In the genomic region with DNA sequence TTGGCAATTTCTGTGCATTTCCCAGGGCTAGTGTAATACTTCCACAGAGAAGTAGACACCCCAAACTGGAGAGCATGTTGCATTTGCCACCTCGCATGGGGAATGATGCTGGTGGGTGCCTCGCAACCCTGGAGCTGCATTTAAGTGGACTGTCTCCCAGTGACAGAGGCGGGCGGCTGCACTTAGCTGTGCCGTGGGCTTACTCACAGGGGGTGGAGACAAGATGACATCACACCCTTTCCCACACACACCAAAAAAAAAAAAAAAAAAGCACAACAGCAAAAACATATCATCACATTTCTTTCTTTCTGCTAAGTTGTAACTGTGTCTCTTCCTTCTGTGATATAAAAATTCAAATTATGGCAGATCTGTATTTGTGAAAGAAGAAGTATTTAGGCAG, we compare ENCODE assay signal across 9 cellular contexts. TPM values are rescaled to one million over a fixed set of nuclear protein-coding genes. Genes with fewer than 3 reads are reported as not detected.
A peak's percentile ranks its signal among the peaks of the same experiment; 100 is the strongest.
DNase-seq lines count a peak whose midpoint lies in the region; TF ChIP-seq lines count a peak whose summit lies in the region.
"Had no signal": no experiment of that assay in that cellular context is flagged by ENCODE, and none has a peak within 500 bp of the region (broad histone marks: within the 10 kb centered on the region; RNA-seq: fewer than 3 reads in every experiment).

Gene ABI3BP, minus strand, starts transcription at position 113 of the 400 bp plus-strand sequence. Its CDS starts 37 bp downstream, at position 76.

- no peaks in the 10 kb centered on the region for H3K36me3 Mint-ChIP-seq in type B pancreatic cell
- H3K36me3 Mint-ChIP-seq: activated naive CD4-positive, alpha-beta T cell treated with anti-CD3 and anti-CD28 coated beads, Interleukin-2, amount 50 U/mL, for 72 hours had no signal

- H3K27me3 Mint-ChIP-seq in type B pancreatic cell = peaks cover 2% of the 10 kb centered on the region

- H3K9ac ChIP-seq in endocrine pancreas (ENCODE audit: control insufficient read depth, insufficient read depth, low read length) = no peak within 1 kb of the TSS

- H3K4me1 Mint-ChIP-seq in type B pancreatic cell (ENCODE audit: unreplicated experiment) = peaks cover 9% of the 10 kb centered on the region

- no peaks in the 10 kb centered on the region for H3K9me3 Mint-ChIP-seq in type B pancreatic cell
- H3K9me3 Mint-ChIP-seq: activated naive CD4-positive, alpha-beta T cell treated with anti-CD3 and anti-CD28 coated beads, Interleukin-2, amount 50 U/mL, for 72 hours had no signal

- no peaks in the 10 kb centered on the region for H3K9me3 ChIP-seq in endocrine pancreas (ENCODE audit: control insufficient read depth, low read length)

- TF ChIP-seq CTCF in AG09309 (IDR thresholded peaks at IDR 0.05; ENCODE audit: control insufficient read depth, insufficient read depth, low read depth, low read length, missing control alignments) (no peak), type B pancreatic cell (conservative IDR thresholded peaks at IDR 0.05) (no peak)

- DNase-seq in AG09309 (ENCODE audit: low read depth) (peak; percentile 70), NCI-H226 (peak; percentile 37), medulla oblongata (ENCODE audit: extremely low spot score) (peak; percentile 49), type B pancreatic cell (ENCODE audit: extremely low spot score, unreplicated experiment) (no peak), T-helper 1 cell (no peak)
- no peak for DNase-seq in activated effector memory CD4-positive, alpha-beta T cell treated with anti-CD3 and anti-CD28 coated beads, Interleukin-2, amount 50 U/mL, for 16 hours
- no peak for DNase-seq in activated CD4-positive, alpha-beta T cell treated with anti-CD3 and anti-CD28 coated beads, Interleukin-2, amount 50 U/mL, for 4 hours

- H3K4me3 Mint-ChIP-seq in type B pancreatic cell = peak within 1 kb of the TSS; percentile 48

- no peaks in the 10 kb centered on the region for H3K36me3 ChIP-seq in endocrine pancreas (ENCODE audit: control insufficient read depth, insufficient read depth, low read length)

- H3K27me3 ChIP-seq in endocrine pancreas (ENCODE audit: control insufficient read depth, insufficient read depth, low read length) = no peaks in the 10 kb centered on the region

- no peak within 1 kb of the TSS for H3K27ac Mint-ChIP-seq in type B pancreatic cell
- H3K27ac Mint-ChIP-seq: activated naive CD4-positive, alpha-beta T cell treated with anti-CD3 and anti-CD28 coated beads, Interleukin-2, amount 50 U/mL, for 72 hours had no signal

- H3K4me1 ChIP-seq in endocrine pancreas (ENCODE audit: control insufficient read depth, insufficient read depth, low read length) = no peaks in the 10 kb centered on the region

- H3K4me3 ChIP-seq in AG09309 (ENCODE audit: control insufficient read depth, low read depth, low read length) (peak within 1 kb of the TSS; percentile 48), endocrine pancreas (ENCODE audit: control insufficient read depth, insufficient read depth, low read length) (peak within 1 kb of the TSS; percentile 9)

RNA-seq across cellular contexts. Expression of gene ABI3BP, which starts in this region (rescaled TPM):
- total RNA-seq in type B pancreatic cell (ENCODE audit: low replicate concordance) = 5.0 and 7.3 TPM in 2 replicates

Comparison
In these comparisons a context has a peak if more than half of its experiments do, and no peak if none do; other contexts are left out.
1. DNase-seq: peak in AG09309 (single experiment), NCI-H226 (single experiment) and medulla oblongata (single experiment); none in type B pancreatic cell (single experiment), activated effector memory CD4-positive, alpha-beta T cell treated with anti-CD3 and anti-CD28 coated beads, Interleukin-2, amount 50 U/mL, for 16 hours (single experiment), activated CD4-positive, alpha-beta T cell treated with anti-CD3 and anti-CD28 coated beads, Interleukin-2, amount 50 U/mL, for 4 hours (0 of 2) and T-helper 1 cell (0 of 5).